ENCODE assay signal across 12 cellular contexts in the genomic region with DNA sequence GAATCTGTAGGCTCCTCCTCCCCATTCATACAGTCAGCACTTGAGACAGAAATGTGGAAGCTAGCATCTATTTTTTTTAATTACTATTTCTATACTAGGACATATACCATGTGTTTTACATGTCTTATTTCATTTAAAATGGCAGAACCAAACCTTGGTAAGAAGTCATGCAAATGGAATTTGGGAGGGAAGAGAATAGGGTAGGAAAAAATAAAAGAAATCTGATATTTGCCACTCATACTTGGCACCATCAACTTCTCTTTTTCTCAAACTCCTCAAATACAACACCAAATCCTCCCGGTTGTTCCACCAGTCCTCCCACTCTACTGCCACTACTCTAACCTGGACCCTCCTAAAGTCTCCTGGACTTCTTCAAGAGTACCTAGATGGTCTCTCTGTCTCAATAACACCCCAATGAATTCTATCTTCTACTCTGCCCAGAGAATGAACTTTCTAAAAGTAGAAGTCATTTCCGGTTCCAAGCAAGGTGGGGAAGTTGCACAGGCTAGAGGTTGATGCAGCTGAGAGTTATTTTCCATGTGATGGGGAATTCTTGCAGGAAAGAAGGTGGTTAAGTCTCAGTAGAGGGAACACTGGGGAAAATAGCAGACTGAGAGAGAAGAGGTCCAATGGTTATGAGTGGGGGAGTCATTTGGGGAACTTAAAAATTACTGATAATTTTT. TPM values are rescaled to one million over a fixed set of nuclear protein-coding genes. Genes with fewer than 3 reads are reported as not detected.
DNase-seq lines count a peak whose midpoint lies in the region; ATAC-seq, FAIRE-seq and TF ChIP-seq lines count a peak whose summit lies in the region.
"Had no signal": no experiment of that assay in that cellular context is flagged by ENCODE, and none has a peak within 500 bp of the region (broad histone marks: within the 10 kb centered on the region; RNA-seq: fewer than 3 reads in every experiment).

No MANE protein-coding gene starts in this region.

- no peak overlapping the region for H3K27ac ChIP-seq in naive thymus-derived CD4-positive, alpha-beta T cell (ENCODE audit: low read depth, low read length)
- H3K27ac ChIP-seq: SJSA1 had no signal

- BruUV-seq in Calu3 (replicated peaks; lab: Mats Ljungman, UMichigan), result no TSS peak

- H3K4me3 Mint-ChIP-seq in naive thymus-derived CD4-positive, alpha-beta T cell, result peak overlapping the region in 1 of 10 donors; percentile 58
- no peak overlapping the region for H3K4me3 Mint-ChIP-seq in Calu3 (ENCODE audit: low read depth, unreplicated experiment)
- H3K4me3 Mint-ChIP-seq: type B pancreatic cell had no signal

- peaks cover 0 to 1% (median 0%) of the 10 kb centered on the region in 11 donors for H3K9me3 Mint-ChIP-seq in naive thymus-derived CD4-positive, alpha-beta T cell
- H3K9me3 Mint-ChIP-seq in Calu3 (ENCODE audit: low read depth, unreplicated experiment), result no peaks in the 10 kb centered on the region
- H3K9me3 Mint-ChIP-seq: type B pancreatic cell had no signal

- DNase-seq in GM12891 (ENCODE audit: insufficient read length, low spot score) (no peak), RPMI7951 (ENCODE audit: low read depth) (peak; percentile 41), C1 segment of cervical spinal cord (lab: John Stamatoyannopoulos, UW) (no peak), ecto neural progenitor cell (ENCODE audit: low spot score) (no peak), Calu3 (no peak)
- DNase-seq in naive thymus-derived CD4-positive, alpha-beta T cell, result no peak
- DNase-seq: GOT3, NCI-H748 treated with DMSO at 0.1 percent for 48 hours, retina had no signal

- POLR2A ChIA-PET in naive thymus-derived CD4-positive, alpha-beta T cell (lab: Charles Lee), result no interaction called here

- peaks cover 10 to 41% of the 10 kb centered on the region in 2 donors for H3K4me1 ChIP-seq in naive thymus-derived CD4-positive, alpha-beta T cell (ENCODE audit: control insufficient read depth in 2 of 2, insufficient read depth in 2 of 2, low read length in 2 of 2)

- intact Hi-C loops in naive thymus-derived CD4-positive, alpha-beta T cell (cut with micrococcal nuclease), result no loop called here
- intact Hi-C loops in Calu3 (cut with micrococcal nuclease; ENCODE audit: unreplicated experiment), result no loop called here

- no peak overlapping the region for H3K4me3 ChIP-seq in naive thymus-derived CD4-positive, alpha-beta T cell (ENCODE audit: low read length)
- H3K4me3 ChIP-seq: SJSA1 had no signal

- peaks cover 0 to 18% (median 14%) of the 10 kb centered on the region in 5 donors for H3K36me3 Mint-ChIP-seq in naive thymus-derived CD4-positive, alpha-beta T cell
- H3K36me3 Mint-ChIP-seq in Calu3 (ENCODE audit: insufficient read depth, unreplicated experiment), result peaks cover 8% of the 10 kb centered on the region

- H3K27ac Mint-ChIP-seq in naive thymus-derived CD4-positive, alpha-beta T cell, result peak overlapping the region in 1 of 9 donors; percentile 58
- H3K27ac Mint-ChIP-seq in Calu3 (ENCODE audit: unreplicated experiment), result no peak overlapping the region
- H3K27ac Mint-ChIP-seq: type B pancreatic cell had no signal

- no peaks in the 10 kb centered on the region for H3K36me3 ChIP-seq in naive thymus-derived CD4-positive, alpha-beta T cell (ENCODE audit: control insufficient read depth in 2 of 3, insufficient read depth in 3 of 3, low read length in 3 of 3)
- H3K36me3 ChIP-seq: SJSA1 had no signal

- FAIRE-seq in GM12891 (lab: Jason Lieb, UNC), result peak; percentile 38

- peak; percentile 48 for ATAC-seq in GM21619 (IDR thresholded peaks at IDR 0.05; ENCODE audit: unreplicated experiment)
- ATAC-seq in naive thymus-derived CD4-positive, alpha-beta T cell, result peak; percentile 44

- H3K27me3 ChIP-seq in naive thymus-derived CD4-positive, alpha-beta T cell (ENCODE audit: control insufficient read depth in 2 of 2, insufficient read depth in 2 of 2, low read length in 2 of 2), result no peaks in the 10 kb centered on the region
- H3K27me3 ChIP-seq: SJSA1 had no signal

- peaks cover 37 to 55% (median 43%) of the 10 kb centered on the region in 7 donors for H3K4me1 Mint-ChIP-seq in naive thymus-derived CD4-positive, alpha-beta T cell
- H3K4me1 Mint-ChIP-seq in Calu3 (ENCODE audit: low read depth, unreplicated experiment), result peaks cover 31% of the 10 kb centered on the region

- CTCF ChIA-PET in naive thymus-derived CD4-positive, alpha-beta T cell (lab: Charles Lee), result no interaction called here
- CTCF ChIA-PET in Calu3 (lab: Charles Lee), result no interaction called here

- no peaks in the 10 kb centered on the region for H3K27me3 Mint-ChIP-seq in naive thymus-derived CD4-positive, alpha-beta T cell
- H3K27me3 Mint-ChIP-seq in Calu3 (ENCODE audit: unreplicated experiment), result no peaks in the 10 kb centered on the region
- H3K27me3 Mint-ChIP-seq: type B pancreatic cell had no signal

- no peaks in the 10 kb centered on the region for H3K9me3 ChIP-seq in naive thymus-derived CD4-positive, alpha-beta T cell (ENCODE audit: control insufficient read depth in 2 of 3, low read length in 3 of 3)
- H3K9me3 ChIP-seq: SJSA1 had no signal

- no peak for TF ChIP-seq CTCF in Calu3 (IDR thresholded peaks at IDR 0.05; ENCODE audit: unreplicated experiment)

- no peak for TF ChIP-seq POLR2A in GM12891 (IDR thresholded peaks at IDR 0.05; ENCODE audit: low read depth, low read length)

TF ChIP-seq in GM12891, 5 proteins besides CTCF, POLR2A, EP300 and RAD21:
- 0 out of 2 replicates have a peak, but pooled peaks have one; percentile 32 for TF ChIP-seq SPI1 (IDR thresholded peaks at IDR 0.05; ENCODE audit: low read depth, low read length)
- no peak for TF ChIP-seq PAX5 (IDR thresholded peaks at IDR 0.05; ENCODE audit: insufficient read depth, low read length, severe bottlenecking)

RNA-seq across cellular contexts. Expression of gene ATXN1, which starts 54.0 kb away (rescaled TPM):
- polyA plus RNA-seq in GM12891 (2012; ENCODE audit: low read depth, missing spikeins), result 14.3 TPM
- 29.1 and 31.2 TPM in 2 replicates for total RNA-seq in RPMI7951 (2014; rRNA removed; shearing (Covaris generic))
- 10 to 100 TPM; 32.2 to 82.7 (median 47.4) TPM for total RNA-seq in naive thymus-derived CD4-positive, alpha-beta T cell
- 1 to 10 TPM; 1.5 to 3.0 TPM for polyA plus RNA-seq in naive thymus-derived CD4-positive, alpha-beta T cell
- 16.6 and 19.7 TPM in 2 replicates for total RNA-seq in Calu3 (2022)
